27 cellular contexts compared by ENCODE assay signal in the genomic region with DNA sequence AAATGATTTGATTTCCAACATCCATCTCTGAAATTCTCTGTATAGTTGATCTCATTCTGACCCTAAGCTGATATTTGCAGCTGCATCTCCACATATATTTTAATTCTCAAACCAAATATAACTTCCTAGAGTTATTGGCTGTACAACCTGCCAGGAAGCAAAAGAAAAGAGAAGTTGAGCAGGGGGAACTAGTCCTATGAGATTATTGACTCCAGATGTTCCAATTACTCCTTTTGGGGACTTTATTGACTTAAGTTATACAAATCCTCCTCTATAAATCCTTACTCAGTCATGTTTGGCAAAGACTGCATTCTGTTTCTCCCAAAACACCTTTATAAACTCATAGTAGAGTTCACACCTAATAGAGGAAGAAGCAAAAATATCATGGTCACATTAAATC.
"Had no signal": no experiment of that assay in that cellular context is flagged by ENCODE, and none has a peak within 500 bp of the region (broad histone marks: within the 10 kb centered on the region; RNA-seq: fewer than 3 reads in every experiment).

No MANE protein-coding gene starts in this region.

- H3K4me1 Mint-ChIP-seq: immature natural killer cell; natural killer cell; stimulated activated naive B cell treated with anti-CD40 and anti-IgM and Interleukin-4, amounts not matched to agents 10 μg/mL and 1 μg/mL and 100 μg/mL, for 72 hours had no signal

- H3K27ac ChIP-seq: left ventricle myocardium inferior, pancreas, prostate gland, skin epidermis, stomach, testis, thyroid gland, transverse colon, upper lobe of left lung, vagina had no signal

- H3K27me3 Mint-ChIP-seq: naive B cell; stimulated activated naive B cell treated with anti-CD40 and anti-IgM and Interleukin-4, amounts not matched to agents 10 μg/mL and 1 μg/mL and 100 μg/mL, for 72 hours had no signal

- H3K27me3 ChIP-seq: pancreas, stomach, testis, thyroid gland, transverse colon, upper lobe of left lung, vagina had no signal

- H3K27ac Mint-ChIP-seq: immature natural killer cell; mesothelial cell of epicardium; naive B cell; natural killer cell; stimulated activated naive B cell treated with anti-CD40 and anti-IgM and Interleukin-4, amounts not matched to agents 10 μg/mL and 1 μg/mL and 100 μg/mL, for 72 hours had no signal

- H3K36me3 ChIP-seq: left ventricle myocardium inferior, pancreas, prostate gland, stomach, thyroid gland, transverse colon, upper lobe of left lung, vagina had no signal

- H3K36me3 Mint-ChIP-seq: immature natural killer cell; naive B cell; natural killer cell; stimulated activated naive B cell treated with anti-CD40 and anti-IgM and Interleukin-4, amounts not matched to agents 10 μg/mL and 1 μg/mL and 100 μg/mL, for 72 hours had no signal

- H3K9me3 Mint-ChIP-seq: stimulated activated naive B cell treated with anti-CD40 and anti-IgM and Interleukin-4, amounts not matched to agents 10 μg/mL and 1 μg/mL and 100 μg/mL, for 72 hours had no signal

- H3K9me3 ChIP-seq: pancreas, prostate gland, testis, thyroid gland, vagina had no signal

- H3K4me3 ChIP-seq: left ventricle myocardium inferior, lung, pancreas, prostate gland, skin epidermis, stomach, testis, thyroid gland, transverse colon, upper lobe of left lung, vagina had no signal

- H3K4me1 ChIP-seq: left ventricle myocardium inferior, pancreas, prostate gland, stomach, testis, thyroid gland, transverse colon, upper lobe of left lung, vagina had no signal

- DNase-seq: hypothalamus; immature natural killer cell; kidney; left ventricle myocardium inferior; mesendoderm; naive B cell; natural killer cell; pancreas; posterior cingulate gyrus; retina; right cardiac atrium; stimulated activated CD4-positive, alpha-beta T cell treated with anti-CD3 and anti-CD28 coated beads, Interleukin-12 subunit alpha, Interleukin-12 subunit beta, amount 100 ng/mL, for 4 hours; stimulated activated CD4-positive, alpha-beta T cell treated with anti-CD3 and anti-CD28 coated beads, Interleukin-15, amount 100 ng/mL, for 24 hours; stimulated activated CD4-positive, alpha-beta T cell treated with anti-CD3 and anti-CD28 coated beads, Interleukin-2, amount 100 ng/mL, for 24 hours; stimulated activated CD4-positive, alpha-beta T cell treated with anti-CD3 and anti-CD28 coated beads, Interleukin-4, amount 100 ng/mL, for 1 hour; stimulated activated naive B cell treated with anti-CD40 and anti-IgM and Interleukin-4, amounts not matched to agents 10 μg/mL and 1 μg/mL and 100 μg/mL, for 72 hours; stimulated activated naive CD8-positive, alpha-beta T cell treated with anti-CD3 and anti-CD28 coated beads, Interleukin-15, Interleukin-2, amounts not matched to agents 100 U/mL and 50 U/mL, for 24 hours; stomach; testis; thyroid gland; transverse colon; upper lobe of left lung had no signal

- H3K4me3 Mint-ChIP-seq: immature natural killer cell; mesothelial cell of epicardium; naive B cell; natural killer cell; stimulated activated naive B cell treated with anti-CD40 and anti-IgM and Interleukin-4, amounts not matched to agents 10 μg/mL and 1 μg/mL and 100 μg/mL, for 72 hours had no signal
